16 cellular contexts compared by ENCODE assay signal in genomic region chr7:55486991-55487390, GRCh38.
DNase-seq lines count a peak whose midpoint lies in the region; TF ChIP-seq lines count a peak whose summit lies in the region.
"Had no signal": no experiment of that assay in that cellular context is flagged by ENCODE, and none has a peak within 500 bp of the region (broad histone marks: within the 10 kb centered on the region; RNA-seq: fewer than 3 reads in every experiment).

No MANE protein-coding gene starts in this region.

- CTCF ChIA-PET in activated naive CD4-positive, alpha-beta T cell treated with anti-CD3 and anti-CD28 coated beads, Interleukin-2, amount 10 ng/mL, durations not matched to agents 7 days and 5 days (lab: Charles Lee), result no interaction called here

- DNase-seq in activated naive CD4-positive, alpha-beta T cell treated with anti-CD3 and anti-CD28 coated beads, Interleukin-2, amount 10 ng/mL, durations not matched to agents 7 days and 5 days, result no peak
- no peak for DNase-seq in activated naive CD4-positive, alpha-beta T cell treated with Interleukin-2 at 50 U/mL for 16 hours
- DNase-seq in GM04504 (ENCODE audit: low read depth) (peak; percentile 69), left kidney (ENCODE audit: low read depth, low spot score) (peak; percentile 34), osteoblast (ENCODE audit: insufficient read length, low spot score, missing footprints) (peak; percentile 53), T1000 (lab: John Stamatoyannopoulos, UW) (no peak), hippocampal formation (lab: John Stamatoyannopoulos, UW) (no peak), Kasumi-1 (lab: John Stamatoyannopoulos, UW) (no peak)
- DNase-seq: DMS79 treated with DMSO at 0.1 percent for 48 hours; H7; HFFc6; KBM-7; NCI-H1105 treated with DMSO at 0.1 percent for 48 hours; NCI-H1694 treated with DMSO at 0.1 percent for 48 hours; NK-92 treated with Interleukin-12 subunit alpha and Interleukin-12 subunit beta, amount 100 ng/mL, for 24 hours; Right ventricle myocardium superior had no signal

- no peaks in the 10 kb centered on the region for H3K27me3 Mint-ChIP-seq in activated naive CD4-positive, alpha-beta T cell treated with anti-CD3 and anti-CD28 coated beads, Interleukin-2, amount 10 ng/mL, durations not matched to agents 7 days and 5 days

- TF ChIP-seq CTCF in osteoblast (IDR thresholded peaks at IDR 0.05; ENCODE audit: extremely low read depth, low read depth, low read length), result no peak

- H4K20me1 ChIP-seq in osteoblast (ENCODE audit: insufficient read depth, low read length), result peaks cover 7% of the 10 kb centered on the region

- H3K9me3 Mint-ChIP-seq in activated naive CD4-positive, alpha-beta T cell treated with anti-CD3 and anti-CD28 coated beads, Interleukin-2, amount 10 ng/mL, durations not matched to agents 7 days and 5 days, result no peaks in the 10 kb centered on the region
- H3K9me3 Mint-ChIP-seq: HFFc6 had no signal

- H3K79me2 ChIP-seq in osteoblast (ENCODE audit: insufficient read depth, low read length), result no peaks in the 10 kb centered on the region

- no peak overlapping the region for H3K4me3 ChIP-seq in osteoblast (ENCODE audit: insufficient read depth, low read length)

- H3K27ac ChIP-seq in osteoblast (ENCODE audit: low read depth, low read length), result no peak overlapping the region

- no peak overlapping the region for H3K4me3 Mint-ChIP-seq in activated naive CD4-positive, alpha-beta T cell treated with anti-CD3 and anti-CD28 coated beads, Interleukin-2, amount 10 ng/mL, durations not matched to agents 7 days and 5 days
- H3K4me3 Mint-ChIP-seq: HFFc6 had no signal

- no peaks in the 10 kb centered on the region for H3K4me1 ChIP-seq in osteoblast (ENCODE audit: insufficient read depth, low read length)

- H3K9me3 ChIP-seq in osteoblast (ENCODE audit: low read depth, low read length), result no peaks in the 10 kb centered on the region

- no peaks in the 10 kb centered on the region for H3K27me3 ChIP-seq in osteoblast (ENCODE audit: insufficient read depth, low read length)

- no peak overlapping the region for H2AFZ ChIP-seq in osteoblast (ENCODE audit: low read length)

- H3K4me2 ChIP-seq in osteoblast (ENCODE audit: insufficient read depth, low read length), result no peak overlapping the region

- H3K36me3 Mint-ChIP-seq in activated naive CD4-positive, alpha-beta T cell treated with anti-CD3 and anti-CD28 coated beads, Interleukin-2, amount 10 ng/mL, durations not matched to agents 7 days and 5 days, result peaks cover 64% of the 10 kb centered on the region

- peaks cover 52% of the 10 kb centered on the region for H3K4me1 Mint-ChIP-seq in activated naive CD4-positive, alpha-beta T cell treated with anti-CD3 and anti-CD28 coated beads, Interleukin-2, amount 10 ng/mL, durations not matched to agents 7 days and 5 days

- H3K27ac Mint-ChIP-seq in activated naive CD4-positive, alpha-beta T cell treated with anti-CD3 and anti-CD28 coated beads, Interleukin-2, amount 10 ng/mL, durations not matched to agents 7 days and 5 days, result peak overlapping the region; percentile 29
- H3K27ac Mint-ChIP-seq: HFFc6 had no signal

- peaks cover 15% of the 10 kb centered on the region for H3K36me3 ChIP-seq in osteoblast (ENCODE audit: insufficient read depth, low read length)

Comparison
In these comparisons a context has a peak if more than half of its experiments do, and no peak if none do; other contexts are left out.
1. DNase-seq: peak in GM04504 (single experiment), left kidney (single experiment) and osteoblast (single experiment); none in activated naive CD4-positive, alpha-beta T cell treated with anti-CD3 and anti-CD28 coated beads, Interleukin-2, amount 10 ng/mL, durations not matched to agents 7 days and 5 days (single experiment), activated naive CD4-positive, alpha-beta T cell treated with Interleukin-2 at 50 U/mL for 16 hours (single experiment), T1000 (single experiment), hippocampal formation (0 of 2) and Kasumi-1 (0 of 2).